In the genomic region with DNA sequence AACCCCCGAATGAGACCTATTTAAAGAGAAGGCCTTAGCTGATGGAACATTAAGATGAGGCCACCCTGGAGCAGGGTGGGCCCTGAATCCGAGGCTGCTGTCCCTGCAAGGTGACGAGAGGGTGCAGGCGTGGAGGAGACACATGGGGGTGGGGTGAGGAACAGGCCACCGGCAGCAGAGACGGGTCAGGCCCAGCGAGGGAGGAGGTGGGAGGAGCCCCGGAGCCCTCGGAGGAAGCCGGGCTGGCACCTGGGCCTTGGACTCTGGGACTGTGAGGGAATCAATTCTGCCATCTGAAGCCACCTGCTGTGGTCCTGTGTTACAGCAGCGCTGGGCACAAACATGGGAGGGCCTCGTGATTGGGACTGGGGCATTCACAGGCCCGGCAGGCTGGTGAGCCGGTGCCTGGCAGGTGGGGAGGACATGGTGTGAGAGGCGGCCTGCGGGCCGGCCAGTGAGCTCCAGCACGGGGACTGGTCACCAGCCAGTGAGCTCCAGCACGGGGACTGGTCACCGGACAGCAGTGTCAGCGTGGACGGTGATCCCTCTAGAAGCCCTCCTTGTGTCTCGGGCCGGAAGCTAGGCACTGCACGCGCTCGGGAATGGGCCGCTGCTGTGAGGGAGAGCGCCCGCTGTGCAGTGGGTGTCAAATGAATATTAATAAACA, we compare ENCODE assay signal across 1 cellular context.
TF ChIP-seq lines count a peak whose summit lies in the region.

No MANE protein-coding gene starts in this region.

TF ChIP-seq in HEK293, 187 proteins besides CTCF, POLR2A, EP300 and RAD21:
- TF ChIP-seq WT1 (tag by site-specific recombination; IDR thresholded peaks at IDR 0.05) (no peak), KLF10 (tag by site-specific recombination; IDR thresholded peaks at IDR 0.05) (no peak), ZIC2 (tag by site-specific recombination; IDR thresholded peaks at IDR 0.05) (peak; percentile 42; the same call in 1 of the 2 replicates), ZNF19 (tag by site-specific recombination; IDR thresholded peaks at IDR 0.05; ENCODE audit: low read depth) (no peak), ZNF623 (tag by site-specific recombination; IDR thresholded peaks at IDR 0.05) (no peak), ZSCAN23 (tag by site-specific recombination; IDR thresholded peaks at IDR 0.05) (no peak)
- TF ChIP-seq, protein P1, sequence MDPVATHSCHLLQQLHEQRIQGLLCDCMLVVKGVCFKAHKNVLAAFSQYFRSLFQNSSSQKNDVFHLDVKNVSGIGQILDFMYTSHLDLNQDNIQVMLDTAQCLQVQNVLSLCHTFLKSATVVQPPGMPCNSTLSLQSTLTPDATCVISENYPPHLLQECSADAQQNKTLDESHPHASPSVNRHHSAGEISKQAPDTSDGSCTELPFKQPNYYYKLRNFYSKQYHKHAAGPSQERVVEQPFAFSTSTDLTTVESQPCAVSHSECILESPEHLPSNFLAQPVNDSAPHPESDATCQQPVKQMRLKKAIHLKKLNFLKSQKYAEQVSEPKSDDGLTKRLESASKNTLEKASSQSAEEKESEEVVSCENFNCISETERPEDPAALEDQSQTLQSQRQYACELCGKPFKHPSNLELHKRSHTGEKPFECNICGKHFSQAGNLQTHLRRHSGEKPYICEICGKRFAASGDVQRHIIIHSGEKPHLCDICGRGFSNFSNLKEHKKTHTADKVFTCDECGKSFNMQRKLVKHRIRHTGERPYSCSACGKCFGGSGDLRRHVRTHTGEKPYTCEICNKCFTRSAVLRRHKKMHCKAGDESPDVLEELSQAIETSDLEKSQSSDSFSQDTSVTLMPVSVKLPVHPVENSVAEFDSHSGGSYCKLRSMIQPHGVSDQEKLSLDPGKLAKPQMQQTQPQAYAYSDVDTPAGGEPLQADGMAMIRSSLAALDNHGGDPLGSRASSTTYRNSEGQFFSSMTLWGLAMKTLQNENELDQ (tag by site-specific recombination; IDR thresholded peaks at IDR 0.05; ENCODE audit: low read depth), result no peak
